16 cellular contexts compared by ENCODE assay signal in genomic region chr10:71666607-71667373, GRCh38. TPM values are rescaled to one million over a fixed set of nuclear protein-coding genes. Genes with fewer than 3 reads are reported as not detected.
DNase-seq lines count a peak whose midpoint lies in the region; ATAC-seq and TF ChIP-seq lines count a peak whose summit lies in the region.
"Had no signal": no experiment of that assay in that cellular context is flagged by ENCODE, and none has a peak within 500 bp of the region (broad histone marks: within the 10 kb centered on the region; RNA-seq: fewer than 3 reads in every experiment).

No MANE protein-coding gene starts in this region.

- no peak overlapping the region for H3K27ac ChIP-seq in CD4-positive, CD25-positive, alpha-beta regulatory T cell (ENCODE audit: insufficient read depth, low read length, poor library complexity, severe bottlenecking)
- H3K27ac ChIP-seq: body of pancreas, heart left ventricle, parathyroid adenoma had no signal

- H3K36me3 Mint-ChIP-seq in CD4-positive, CD25-positive, alpha-beta regulatory T cell: no peaks in the 10 kb centered on the region
- no peaks in the 10 kb centered on the region for H3K36me3 Mint-ChIP-seq in activated CD8-positive, alpha-beta T cell treated with anti-CD3 and anti-CD28 coated beads, Interleukin-2, amount 10 ng/mL, durations not matched to agents 7 days and 5 days (ENCODE audit: low read depth)
- H3K36me3 Mint-ChIP-seq: activated CD8-positive, alpha-beta memory T cell treated with anti-CD3 and anti-CD28 coated beads, Interleukin-2, amount 10 ng/mL, durations not matched to agents 7 days and 5 days had no signal

- no peaks in the 10 kb centered on the region for H3K27me3 ChIP-seq in CD4-positive, CD25-positive, alpha-beta regulatory T cell (ENCODE audit: control insufficient read depth, insufficient read depth, low read length)
- H3K27me3 ChIP-seq: body of pancreas, heart left ventricle had no signal

- no peaks in the 10 kb centered on the region for H3K27me3 Mint-ChIP-seq in CD4-positive, CD25-positive, alpha-beta regulatory T cell
- H3K27me3 Mint-ChIP-seq in activated CD8-positive, alpha-beta T cell treated with anti-CD3 and anti-CD28 coated beads, Interleukin-2, amount 10 ng/mL, durations not matched to agents 7 days and 5 days (ENCODE audit: low read depth): peaks cover 4% of the 10 kb centered on the region

- no peak for TF ChIP-seq CTCF in GM12865 (IDR thresholded peaks at IDR 0.05; ENCODE audit: insufficient read depth, low read depth, low read length, missing control alignments)

- no peak overlapping the region for H3K4me3 ChIP-seq in CD4-positive, CD25-positive, alpha-beta regulatory T cell (ENCODE audit: low read depth, low read length)
- H3K4me3 ChIP-seq in GM12865 (ENCODE audit: low read depth, low read length): no peak overlapping the region
- H3K4me3 ChIP-seq: body of pancreas, heart left ventricle, lung had no signal

- CTCF ChIA-PET in activated CD8-positive, alpha-beta T cell treated with anti-CD3 and anti-CD28 coated beads, Interleukin-2, amount 10 ng/mL, durations not matched to agents 7 days and 5 days (lab: Charles Lee): interaction anchor here (0.6 to 1.7 kb wide), 3 partner anchors 41 to 145 kb away, joined by 3 to 9 read pairs (median 3); no protein-coding TSS in a partner anchor

- peaks cover 0 to 2% (median 0%) of the 10 kb centered on the region in 7 donors for H3K9me3 Mint-ChIP-seq in CD4-positive, CD25-positive, alpha-beta regulatory T cell
- no peaks in the 10 kb centered on the region for H3K9me3 Mint-ChIP-seq in activated CD8-positive, alpha-beta T cell treated with anti-CD3 and anti-CD28 coated beads, Interleukin-2, amount 10 ng/mL, durations not matched to agents 7 days and 5 days (ENCODE audit: insufficient read depth)
- H3K9me3 Mint-ChIP-seq: effector memory CD8-positive, alpha-beta T cell had no signal

- no peaks in the 10 kb centered on the region for H3K36me3 ChIP-seq in CD4-positive, CD25-positive, alpha-beta regulatory T cell (ENCODE audit: control insufficient read depth, insufficient read depth, low read length)
- H3K36me3 ChIP-seq: heart left ventricle had no signal

- no peaks in the 10 kb centered on the region for H3K9me3 ChIP-seq in CD4-positive, CD25-positive, alpha-beta regulatory T cell (ENCODE audit: control insufficient read depth in 2 of 2, low read length in 2 of 2)
- H3K9me3 ChIP-seq: body of pancreas, heart left ventricle had no signal

- H3K4me1 Mint-ChIP-seq in CD4-positive, CD25-positive, alpha-beta regulatory T cell: peaks cover 0 to 19% (median 2%) of the 10 kb centered on the region in 4 donors
- H3K4me1 Mint-ChIP-seq in activated CD8-positive, alpha-beta T cell treated with anti-CD3 and anti-CD28 coated beads, Interleukin-2, amount 10 ng/mL, durations not matched to agents 7 days and 5 days (ENCODE audit: low read depth): peaks cover 27% of the 10 kb centered on the region

- no peak overlapping the region for H3K4me3 Mint-ChIP-seq in CD4-positive, CD25-positive, alpha-beta regulatory T cell
- H3K4me3 Mint-ChIP-seq in activated CD8-positive, alpha-beta T cell treated with anti-CD3 and anti-CD28 coated beads, Interleukin-2, amount 10 ng/mL, durations not matched to agents 7 days and 5 days: no peak overlapping the region
- H3K4me3 Mint-ChIP-seq: activated CD8-positive, alpha-beta memory T cell treated with anti-CD3 and anti-CD28 coated beads, Interleukin-2, amount 10 ng/mL, durations not matched to agents 7 days and 5 days; effector memory CD8-positive, alpha-beta T cell had no signal

- peak overlapping the region in 2 of 3 donors; percentile 62 to 93 for H3K27ac Mint-ChIP-seq in CD4-positive, CD25-positive, alpha-beta regulatory T cell
- peak overlapping the region; percentile 80 for H3K27ac Mint-ChIP-seq in activated CD8-positive, alpha-beta T cell treated with anti-CD3 and anti-CD28 coated beads, Interleukin-2, amount 10 ng/mL, durations not matched to agents 7 days and 5 days
- H3K27ac Mint-ChIP-seq: activated CD8-positive, alpha-beta memory T cell treated with anti-CD3 and anti-CD28 coated beads, Interleukin-2, amount 10 ng/mL, durations not matched to agents 7 days and 5 days had no signal

- no peak for DNase-seq in CD4-positive, CD25-positive, alpha-beta regulatory T cell
- DNase-seq in GM12865 (ENCODE audit: low read depth) (peak; percentile 40), left kidney (ENCODE audit: low read depth, low spot score) (peak; percentile 94), SK-N-DZ (ENCODE audit: low spot score) (no peak), SHP77 treated with DMSO at 0.1 percent for 48 hours (lab: John Stamatoyannopoulos, UW) (no peak)
- DNase-seq in activated CD8-positive, alpha-beta T cell treated with anti-CD3 and anti-CD28 coated beads, Interleukin-2, amount 10 ng/mL, durations not matched to agents 7 days and 5 days: no peak
- DNase-seq: activated CD8-positive, alpha-beta memory T cell treated with anti-CD3 and anti-CD28 coated beads, Interleukin-2, amount 10 ng/mL, durations not matched to agents 7 days and 5 days; body of pancreas; effector memory CD8-positive, alpha-beta T cell; H7; heart left ventricle; NCI-H1930; stimulated activated CD4-positive, alpha-beta T cell treated with anti-CD3 and anti-CD28 coated beads, Interleukin-1b, Interleukin-23, amount 100 ng/mL, for 48 hours had no signal

- no peaks in the 10 kb centered on the region for H3K4me1 ChIP-seq in CD4-positive, CD25-positive, alpha-beta regulatory T cell (ENCODE audit: control insufficient read depth, insufficient read depth, low read length, poor library complexity, severe bottlenecking)
- H3K4me1 ChIP-seq: body of pancreas, heart left ventricle, parathyroid adenoma had no signal

- peak in 1 of 2 donors; percentile 20 for ATAC-seq in CD4-positive, CD25-positive, alpha-beta regulatory T cell (ENCODE audit: low read depth in 2 of 2)
- ATAC-seq in activated CD8-positive, alpha-beta T cell treated with anti-CD3 and anti-CD28 coated beads, Interleukin-2, amount 10 ng/mL, durations not matched to agents 7 days and 5 days: peak; percentile 47
- ATAC-seq in GM21526 (IDR thresholded peaks at IDR 0.05; ENCODE audit: low FRiP score, unreplicated experiment): no peak
- ATAC-seq: body of pancreas; effector memory CD8-positive, alpha-beta T cell; heart left ventricle had no signal

- POLR2A ChIA-PET in activated CD8-positive, alpha-beta T cell treated with anti-CD3 and anti-CD28 coated beads, Interleukin-2, amount 10 ng/mL, durations not matched to agents 7 days and 5 days (lab: Charles Lee): no interaction called here

RNA-seq across cellular contexts. Expression of gene C10orf105, which starts 52.8 kb away (rescaled TPM):
- total RNA-seq in CD4-positive, CD25-positive, alpha-beta regulatory T cell: 0.52 TPM
- under 1 TPM in 2 of 4 donors, not detected in 2; 0.05 to 0.20 TPM for polyA plus RNA-seq in CD4-positive, CD25-positive, alpha-beta regulatory T cell
- total RNA-seq in activated CD8-positive, alpha-beta T cell treated with anti-CD3 and anti-CD28 coated beads, Interleukin-2, amount 10 ng/mL, durations not matched to agents 7 days and 5 days: 1 to 10 TPM in 1 of 2 experiments, under 1 TPM in 1; 0.73 to 1.1 TPM
- not detected in 2 replicates for polyA plus RNA-seq in SK-N-DZ (2014; cell fraction: cytosol; rRNA removed)
- polyA plus RNA-seq in SK-N-DZ (2014; cell fraction: nucleus; rRNA removed): not detected in 2 replicates
- total RNA-seq: body of pancreas had no signal

Comparison
In these comparisons a context has a peak if more than half of its experiments do, and no peak if none do; other contexts are left out.
1. DNase-seq: peak in GM12865 (single experiment) and left kidney (single experiment); none in CD4-positive, CD25-positive, alpha-beta regulatory T cell (0 of 3), activated CD8-positive, alpha-beta T cell treated with anti-CD3 and anti-CD28 coated beads, Interleukin-2, amount 10 ng/mL, durations not matched to agents 7 days and 5 days (single experiment), SK-N-DZ (single experiment) and SHP77 treated with DMSO at 0.1 percent for 48 hours (single experiment).